8 cellular contexts compared by ENCODE assay signal in the genomic region with DNA sequence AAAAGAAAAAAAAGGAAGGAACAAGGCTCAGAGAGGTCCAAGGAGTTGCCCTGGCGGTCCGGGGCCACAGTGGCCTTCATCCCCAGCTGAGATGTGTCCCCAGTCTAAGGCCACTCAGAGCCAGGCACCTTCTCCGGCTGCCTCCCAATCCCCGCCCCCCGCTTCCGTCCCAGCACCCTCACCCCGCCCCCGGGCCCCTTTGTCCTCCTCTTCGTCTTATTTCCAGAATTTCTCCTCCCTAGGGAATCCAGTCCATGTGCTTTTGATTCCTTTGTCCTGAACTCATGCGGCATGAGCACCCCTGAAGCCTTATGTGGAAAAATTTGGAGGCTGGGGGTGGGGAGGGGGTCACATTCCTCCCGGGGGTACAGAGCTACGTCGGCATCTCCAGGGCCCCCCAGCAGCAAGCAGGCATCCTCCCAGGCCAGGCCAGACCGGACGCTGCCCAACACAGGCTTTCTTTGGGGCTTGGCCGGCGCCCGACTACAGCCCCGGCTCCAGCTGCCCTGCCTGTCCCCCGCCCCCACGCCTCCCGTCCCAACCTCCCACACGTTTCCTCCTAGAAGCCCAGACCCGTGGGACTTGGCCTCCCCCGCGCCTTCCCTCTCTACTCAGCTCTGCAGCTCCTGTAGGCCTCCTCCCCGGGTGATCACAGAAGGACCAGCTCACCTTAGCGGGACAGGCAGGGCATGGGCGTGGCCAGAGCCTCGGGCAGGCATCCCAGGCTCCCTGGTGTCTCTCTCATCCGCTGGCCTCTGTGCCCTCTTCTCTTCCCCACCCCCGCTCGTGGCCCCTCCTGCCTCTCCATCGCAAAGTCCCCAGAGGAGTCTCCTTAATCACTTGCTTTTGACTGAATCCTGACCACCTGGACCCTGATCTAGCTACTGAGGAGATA. TPM values are rescaled to one million over a fixed set of nuclear protein-coding genes. Genes with fewer than 3 reads are reported as not detected.
DNase-seq lines count a peak whose midpoint lies in the region; ATAC-seq and TF ChIP-seq lines count a peak whose summit lies in the region.

No MANE protein-coding gene starts in this region.

- H3K27me3 ChIP-seq in esophagus squamous epithelium = peaks cover 0 to 3% (median 0%) of the 10 kb centered on the region in 4 donors
- H3K27me3 ChIP-seq in naive thymus-derived CD4-positive, alpha-beta T cell (ENCODE audit: control insufficient read depth in 2 of 2, insufficient read depth in 2 of 2, low read length in 2 of 2) = no peaks in the 10 kb centered on the region
- no peaks in the 10 kb centered on the region for H3K27me3 ChIP-seq in upper lobe of left lung

- DNase-seq in DMS53 (lab: John Stamatoyannopoulos, UW) = peak; percentile 90
- peak; percentile 52 for DNase-seq in LHCN-M2 (ENCODE audit: low read depth)
- peak; percentile 80 to 84 for DNase-seq in activated CD4-positive, alpha-beta T cell treated with anti-CD3 and anti-CD28 coated beads, Interleukin-2, amount 50 U/mL, for 48 hours
- DNase-seq in esophagus squamous epithelium (lab: John Stamatoyannopoulos, UW) = no peak
- peak in 4 of 9 donors; percentile 31 to 70 (median 40) for DNase-seq in naive thymus-derived CD4-positive, alpha-beta T cell
- DNase-seq in upper lobe of left lung = peak; percentile 87 to 88
- no peak for DNase-seq in LoVo (ENCODE audit: low spot score)
- DNase-seq in NCI-H1092 (lab: John Stamatoyannopoulos, UW) = no peak

- H3K27ac ChIP-seq in esophagus squamous epithelium (peak overlapping the region; percentile 57 to 88 (median 80)), upper lobe of left lung (peak overlapping the region; percentile 80 to 91 (median 86))
- H3K27ac ChIP-seq in naive thymus-derived CD4-positive, alpha-beta T cell (ENCODE audit: low read depth, low read length) = peak overlapping the region; percentile 86

- H3K27ac Mint-ChIP-seq in naive thymus-derived CD4-positive, alpha-beta T cell = peak overlapping the region; percentile 89 to 98 (median 94)

- peaks cover 0 to 2% (median 0%) of the 10 kb centered on the region in 11 donors for H3K9me3 Mint-ChIP-seq in naive thymus-derived CD4-positive, alpha-beta T cell

- H3K36me3 Mint-ChIP-seq in naive thymus-derived CD4-positive, alpha-beta T cell = peaks cover 0 to 5% (median 0%) of the 10 kb centered on the region in 5 donors

- peak; percentile 33 for ATAC-seq in naive thymus-derived CD4-positive, alpha-beta T cell
- peak; percentile 79 to 85 for ATAC-seq in upper lobe of left lung (ENCODE audit: low FRiP score in 2 of 2)

- H3K36me3 ChIP-seq in esophagus squamous epithelium (no peaks in the 10 kb centered on the region), upper lobe of left lung (no peaks in the 10 kb centered on the region)
- no peaks in the 10 kb centered on the region for H3K36me3 ChIP-seq in naive thymus-derived CD4-positive, alpha-beta T cell (ENCODE audit: control insufficient read depth in 2 of 3, insufficient read depth in 3 of 3, low read length in 3 of 3)

- intact Hi-C loops in esophagus squamous epithelium (cut with DNase I) = no loop called here
- intact Hi-C loops in naive thymus-derived CD4-positive, alpha-beta T cell (cut with micrococcal nuclease) = loop anchor here (1.0 to 10.0 kb wide), 2 partner anchors 43 to 1209 kb away; a partner anchor contains a TSS

- WGBS in esophagus squamous epithelium, 2 donors = 11% methylated on average over 18 to 24 of the region's 34 CpGs
- WGBS in upper lobe of left lung, 2 donors = 5 to 8% methylated on average over 25 to 26 of the region's 34 CpGs

- H3K4me3 Mint-ChIP-seq in naive thymus-derived CD4-positive, alpha-beta T cell = peak overlapping the region; percentile 70 to 93 (median 84)

- H3K4me3 ChIP-seq in esophagus squamous epithelium = peak overlapping the region; percentile 8 to 59 (median 32)
- H3K4me3 ChIP-seq in naive thymus-derived CD4-positive, alpha-beta T cell (ENCODE audit: low read length) = peak overlapping the region; percentile 78
- peak overlapping the region in 3 of 4 donors; percentile 32 to 50 (median 48) for H3K4me3 ChIP-seq in upper lobe of left lung

- TF ChIP-seq CTCF in esophagus squamous epithelium (IDR thresholded peaks at IDR 0.05) (no peak), upper lobe of left lung (IDR thresholded peaks at IDR 0.05) (no peak)

- CTCF ChIA-PET in naive thymus-derived CD4-positive, alpha-beta T cell (lab: Charles Lee) = interaction anchor here (0.8 to 6.6 kb wide), 6 partner anchors 15 to 43 kb away, joined by 3 to 82 read pairs (median 6); a partner anchor contains a TSS

- H3K4me1 Mint-ChIP-seq in naive thymus-derived CD4-positive, alpha-beta T cell = peaks cover 39 to 62% (median 47%) of the 10 kb centered on the region in 7 donors

- no peaks in the 10 kb centered on the region for H3K27me3 Mint-ChIP-seq in naive thymus-derived CD4-positive, alpha-beta T cell

- no peaks in the 10 kb centered on the region for H3K9me3 ChIP-seq in esophagus squamous epithelium
- no peaks in the 10 kb centered on the region for H3K9me3 ChIP-seq in naive thymus-derived CD4-positive, alpha-beta T cell (ENCODE audit: control insufficient read depth in 2 of 3, low read length in 3 of 3)
- H3K9me3 ChIP-seq in upper lobe of left lung = no peaks in the 10 kb centered on the region

- TF ChIP-seq POLR2A in esophagus squamous epithelium (IDR thresholded peaks at IDR 0.05) = no peak
- TF ChIP-seq POLR2A in upper lobe of left lung (IDR thresholded peaks at IDR 0.05) = peak in 1 of 4 donors; percentile 32

- H3K4me1 ChIP-seq in esophagus squamous epithelium (peaks cover 0 to 48% (median 13%) of the 10 kb centered on the region in 3 donors), upper lobe of left lung (peaks cover 36 to 48% (median 40%) of the 10 kb centered on the region in 4 donors)
- H3K4me1 ChIP-seq in naive thymus-derived CD4-positive, alpha-beta T cell (ENCODE audit: control insufficient read depth in 2 of 2, insufficient read depth in 2 of 2, low read length in 2 of 2) = peaks cover 28 to 51% of the 10 kb centered on the region in 2 donors

- POLR2A ChIA-PET in naive thymus-derived CD4-positive, alpha-beta T cell (lab: Charles Lee) = interaction anchor here (1.1 to 23.0 kb wide), 4 partner anchors 8 to 227 kb away, joined by 3 to 433 read pairs (median 6); a partner anchor contains a TSS

- no peak for TF ChIP-seq EP300 in upper lobe of left lung (IDR thresholded peaks at IDR 0.05)

RNA-seq across cellular contexts. Expression of a gene that starts 17.8 kb away (rescaled TPM):
- total RNA-seq in LHCN-M2 (2014; rRNA removed) (43.5 and 47.7 TPM in 2 replicates), esophagus squamous epithelium (10 to 100 TPM in 2 of 4 donors, 1 to 10 TPM in 2; 5.6 to 23.7 (median 11.1) TPM), upper lobe of left lung (100 to 1,000 TPM; 123 to 259 (median 227) TPM)
- polyA plus RNA-seq in LHCN-M2 (2012) = 55.3 TPM
- 1,000 to 10,000 TPM in 1 of 5 experiments, 100 to 1,000 TPM in 4; 128 to 1,529 (median 215) TPM for total RNA-seq in naive thymus-derived CD4-positive, alpha-beta T cell
- 100 to 1,000 TPM; 122 to 214 TPM for polyA plus RNA-seq in naive thymus-derived CD4-positive, alpha-beta T cell

RNA-seq across cellular contexts. Expression of a gene that starts 55.7 kb away (rescaled TPM):
- total RNA-seq in LHCN-M2 (2014; rRNA removed) (170 and 176 TPM in 2 replicates), esophagus squamous epithelium (100 to 1,000 TPM in 1 of 4 donors, 10 to 100 TPM in 3; 59.2 to 144 (median 88.4) TPM), upper lobe of left lung (100 to 1,000 TPM in 2 of 6 donors, 10 to 100 TPM in 4; 47.6 to 189 (median 86.0) TPM)
- polyA plus RNA-seq in LHCN-M2 (2012) = 135 TPM
- total RNA-seq in naive thymus-derived CD4-positive, alpha-beta T cell = 100 to 1,000 TPM; 135 to 288 (median 215) TPM
- 100 to 1,000 TPM in 1 of 2 donors, 10 to 100 TPM in 1; 98.6 to 134 TPM for polyA plus RNA-seq in naive thymus-derived CD4-positive, alpha-beta T cell

Comparison
In these comparisons a context has a peak if more than half of its experiments do, and no peak if none do; other contexts are left out.
1. DNase-seq: peak in DMS53 (single experiment), LHCN-M2 (single experiment), activated CD4-positive, alpha-beta T cell treated with anti-CD3 and anti-CD28 coated beads, Interleukin-2, amount 50 U/mL, for 48 hours (2 of 2) and upper lobe of left lung (2 of 2); none in esophagus squamous epithelium (single experiment), LoVo (single experiment) and NCI-H1092 (single experiment).
2. Peak in every context shown above with its lines, with median percentiles within 50 percentile points of each other: H3K27ac ChIP-seq and H3K4me3 ChIP-seq.